Comparison of ENCODE assay signal across 1 cellular context in the genomic region with DNA sequence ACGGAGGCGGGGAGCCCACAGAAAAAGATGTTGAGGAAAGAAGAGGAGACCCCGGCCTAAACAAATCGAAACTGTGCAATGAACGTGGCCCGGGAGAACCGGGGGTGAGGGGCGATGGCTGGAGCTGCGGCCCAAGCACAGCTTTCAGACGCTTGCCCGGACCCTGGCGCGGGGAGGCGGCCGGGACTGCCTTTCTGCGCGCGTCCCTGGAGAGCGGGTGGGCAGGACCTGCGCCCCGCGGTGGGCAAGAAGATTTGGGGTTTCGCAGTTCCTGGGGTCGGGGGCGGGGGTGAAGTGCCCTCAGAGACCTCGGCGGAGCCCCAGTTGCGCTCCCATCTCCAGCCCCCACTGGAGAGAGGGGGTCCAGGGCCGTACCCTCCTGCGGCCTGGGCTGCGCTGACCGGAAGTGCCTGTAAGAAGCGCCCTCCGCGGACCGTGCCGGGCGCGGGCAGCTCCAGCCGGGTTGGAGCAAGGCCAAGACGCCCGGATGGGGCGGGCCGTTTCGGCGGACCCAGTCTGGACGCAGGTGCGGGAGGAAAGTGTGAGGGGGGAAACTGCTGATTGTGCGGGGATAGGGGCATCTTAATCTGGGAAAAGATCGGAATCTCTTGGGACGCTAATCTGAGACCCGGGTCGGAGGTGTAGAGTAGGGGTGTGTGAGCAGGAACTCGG.
TF ChIP-seq lines count a peak whose summit lies in the region.

No MANE protein-coding gene starts in this region.

TF ChIP-seq in H1, 55 proteins besides CTCF, POLR2A, EP300 and RAD21 (continued from another document):
- peak; percentile 83 for TF ChIP-seq EZH2 (IDR thresholded peaks at IDR 0.05; ENCODE audit: low read depth, low read length, severe bottlenecking)
- TF ChIP-seq GABPA (IDR thresholded peaks at IDR 0.05; ENCODE audit: borderline replicate concordance, insufficient read depth, low read length) = peak; percentile 21; the same call in 1 of the 2 replicates
- TF ChIP-seq HDAC6 (IDR thresholded peaks at IDR 0.05; ENCODE audit: low read depth, low read length) = no peak
- peak; percentile 94 for TF ChIP-seq SUZ12 (IDR thresholded peaks at IDR 0.05; ENCODE audit: low read length)
TF ChIP-seq in H1: peak in this region for 4.
